In genomic region chr22:30392661-30393321, GRCh38 we compare ENCODE assay signal across 11 cellular contexts. TPM values are rescaled to one million over a fixed set of nuclear protein-coding genes. Genes with fewer than 3 reads are reported as not detected.
DNase-seq lines count a peak whose midpoint lies in the region; ATAC-seq and TF ChIP-seq lines count a peak whose summit lies in the region.
"Had no signal": no experiment of that assay in that cellular context is flagged by ENCODE, and none has a peak within 500 bp of the region (broad histone marks: within the 10 kb centered on the region; RNA-seq: fewer than 3 reads in every experiment).

No MANE protein-coding gene starts in this region.

- BruUV-seq in Caco-2 (replicated peaks; lab: Mats Ljungman, UMichigan), result no TSS peak

- CTCF ChIA-PET in Caco-2 (lab: Charles Lee), result interaction anchor here (0.8 to 1.0 kb wide), 2 partner anchors 18 to 38 kb away, joined by 3 read pairs; no protein-coding TSS in a partner anchor

- ATAC-seq in HG03432 (IDR thresholded peaks at IDR 0.05; ENCODE audit: unreplicated experiment), result no peak
- ATAC-seq: stimulated activated effector memory CD8-positive, alpha-beta T cell treated with anti-CD3 and anti-CD28 coated beads, Interleukin-12 subunit alpha, Interleukin-12 subunit beta, amount 100 ng/mL, for 72 hours had no signal

- H3K4me1 Mint-ChIP-seq in activated T-helper 1 cell treated with anti-CD3 and anti-CD28 coated beads, Interleukin-12 subunit alpha, Interleukin-12 subunit beta, Interleukin-2, Interleukin-4 antibody, amounts not matched to agents 30 ng/mL and 10 ng/mL and 1 ng/mL, durations not matched to agents 14 hours and 24 hours and 36 hours (ENCODE audit: low read depth), result peaks cover 47% of the 10 kb centered on the region
- H3K4me1 Mint-ChIP-seq in nephron (peaks cover 37% of the 10 kb centered on the region), Caco-2 (ENCODE audit: low read depth, unreplicated experiment) (peaks cover 2% of the 10 kb centered on the region)

- H3K9me3 ChIP-seq in HUES48 (ENCODE audit: control insufficient read depth, insufficient read depth, low read length), result no peaks in the 10 kb centered on the region; the same call in 1 of the 2 replicates
- no peaks in the 10 kb centered on the region for H3K9me3 ChIP-seq in Caco-2

- POLR2A ChIA-PET in Caco-2 (lab: Charles Lee), result no interaction called here

- peak; percentile 62 for DNase-seq in GM10266 (ENCODE audit: extremely low spot score)
- DNase-seq in activated T-helper 1 cell treated with anti-CD3 and anti-CD28 coated beads, Interleukin-12 subunit alpha, Interleukin-12 subunit beta, Interleukin-2, Interleukin-4 antibody, amounts not matched to agents 30 ng/mL and 10 ng/mL and 1 ng/mL, durations not matched to agents 14 hours and 24 hours and 36 hours (ENCODE audit: low spot score), result no peak
- DNase-seq in Caco-2, result no peak
- DNase-seq in HPDE6-E6E7 (ENCODE audit: extremely low spot score), result no peak
- DNase-seq: activated naive CD4-positive, alpha-beta T cell treated with anti-CD3 and anti-CD28 coated beads for 36 hours; NCI-H1694 had no signal

- peaks cover 22% of the 10 kb centered on the region for H3K27me3 ChIP-seq in HUES48 (ENCODE audit: control insufficient read depth, insufficient read depth, low read length)
- no peaks in the 10 kb centered on the region for H3K27me3 ChIP-seq in Caco-2 (replicated peaks; ENCODE audit: control insufficient read depth, insufficient read depth, low read length)

- peak overlapping the region; percentile 59 for H3K27ac ChIP-seq in HUES48 (ENCODE audit: low read depth, low read length)

- H3K36me3 ChIP-seq in HUES48 (ENCODE audit: control insufficient read depth, insufficient read depth, low read length) (no peaks in the 10 kb centered on the region), Caco-2 (ENCODE audit: control insufficient read depth, insufficient read depth, low read length) (no peaks in the 10 kb centered on the region)

- no peak overlapping the region for H3K4me3 ChIP-seq in HUES48 (ENCODE audit: low read depth, low read length)
- H3K4me3 ChIP-seq in Caco-2 (ENCODE audit: low read depth, low read length), result no peak overlapping the region

- TF ChIP-seq CTCF in GM10266 (IDR thresholded peaks at IDR 0.05; ENCODE audit: control insufficient read depth, insufficient read depth, low read depth, missing control alignments), result no peak
- TF ChIP-seq CTCF in nephron (IDR thresholded peaks at IDR 0.05; ENCODE audit: unreplicated experiment in 3 of 3), result no peak
- no peak for TF ChIP-seq CTCF in Caco-2 (IDR thresholded peaks at IDR 0.05; ENCODE audit: insufficient read depth in 1 of 2, low read depth in 1 of 2, low read length in 1 of 2, severe bottlenecking in 1 of 2, unreplicated experiment in 1 of 2)

- peaks cover 10% of the 10 kb centered on the region; the same call in 1 of the 2 replicates for H3K4me1 ChIP-seq in HUES48 (ENCODE audit: control insufficient read depth, insufficient read depth, low read length)
- H3K4me1 ChIP-seq in Caco-2, result 0 out of 2 replicates have a peak, but pooled peaks cover under 1% of the 10 kb centered on the region

- peaks cover under 1% of the 10 kb centered on the region for H3K36me3 Mint-ChIP-seq in activated T-helper 1 cell treated with anti-CD3 and anti-CD28 coated beads, Interleukin-12 subunit alpha, Interleukin-12 subunit beta, Interleukin-2, Interleukin-4 antibody, amounts not matched to agents 30 ng/mL and 10 ng/mL and 1 ng/mL, durations not matched to agents 14 hours and 24 hours and 36 hours (ENCODE audit: low read depth)
- H3K36me3 Mint-ChIP-seq in nephron (ENCODE audit: low read depth) (no peaks in the 10 kb centered on the region), Caco-2 (ENCODE audit: insufficient read depth, unreplicated experiment) (peaks cover 5% of the 10 kb centered on the region)

- no peaks in the 10 kb centered on the region for H3K27me3 Mint-ChIP-seq in activated T-helper 1 cell treated with anti-CD3 and anti-CD28 coated beads, Interleukin-12 subunit alpha, Interleukin-12 subunit beta, Interleukin-2, Interleukin-4 antibody, amounts not matched to agents 30 ng/mL and 10 ng/mL and 1 ng/mL, durations not matched to agents 14 hours and 24 hours and 36 hours (ENCODE audit: insufficient read depth)
- H3K27me3 Mint-ChIP-seq in nephron (ENCODE audit: low read depth), result no peaks in the 10 kb centered on the region
- H3K27me3 Mint-ChIP-seq in Caco-2 (ENCODE audit: insufficient read depth, unreplicated experiment), result no peaks in the 10 kb centered on the region

- H3K27ac Mint-ChIP-seq in activated T-helper 1 cell treated with anti-CD3 and anti-CD28 coated beads, Interleukin-12 subunit alpha, Interleukin-12 subunit beta, Interleukin-2, Interleukin-4 antibody, amounts not matched to agents 30 ng/mL and 10 ng/mL and 1 ng/mL, durations not matched to agents 14 hours and 24 hours and 36 hours, result peak overlapping the region; percentile 40
- H3K27ac Mint-ChIP-seq in nephron (peak overlapping the region; percentile 67 to 85 (median 74)), Caco-2 (ENCODE audit: unreplicated experiment) (no peak overlapping the region)
- H3K27ac Mint-ChIP-seq: activated naive CD4-positive, alpha-beta T cell treated with anti-CD3 and anti-CD28 coated beads for 36 hours; dendritic cell treated with granulocyte-macrophage colony-stimulating factor and Interleukin-4, amounts not matched to agents 40 ng/mL and 50 ng/mL, for 4 days; stimulated activated effector memory CD8-positive, alpha-beta T cell treated with anti-CD3 and anti-CD28 coated beads, Interleukin-12 subunit alpha, Interleukin-12 subunit beta, amount 100 ng/mL, for 72 hours had no signal

- H3K9ac ChIP-seq in HUES48 (ENCODE audit: low read depth, low read length), result no peak overlapping the region

- intact Hi-C loops in activated T-helper 1 cell treated with anti-CD3 and anti-CD28 coated beads, Interleukin-12 subunit alpha, Interleukin-12 subunit beta, Interleukin-2, Interleukin-4 antibody, amounts not matched to agents 30 ng/mL and 10 ng/mL and 1 ng/mL, durations not matched to agents 14 hours and 24 hours and 36 hours (cut with micrococcal nuclease), result loop anchor here (5.0 kb wide), 1 partner anchor 210 kb away; no protein-coding TSS in a partner anchor
- intact Hi-C loops in Caco-2 (cut with micrococcal nuclease; ENCODE audit: unreplicated experiment), result no loop called here

- no peak overlapping the region for H3K4me3 Mint-ChIP-seq in activated T-helper 1 cell treated with anti-CD3 and anti-CD28 coated beads, Interleukin-12 subunit alpha, Interleukin-12 subunit beta, Interleukin-2, Interleukin-4 antibody, amounts not matched to agents 30 ng/mL and 10 ng/mL and 1 ng/mL, durations not matched to agents 14 hours and 24 hours and 36 hours
- H3K4me3 Mint-ChIP-seq in nephron (no peak overlapping the region), Caco-2 (ENCODE audit: unreplicated experiment) (no peak overlapping the region)
- H3K4me3 Mint-ChIP-seq: activated naive CD4-positive, alpha-beta T cell treated with anti-CD3 and anti-CD28 coated beads for 36 hours; dendritic cell treated with granulocyte-macrophage colony-stimulating factor and Interleukin-4, amounts not matched to agents 40 ng/mL and 50 ng/mL, for 4 days; stimulated activated effector memory CD8-positive, alpha-beta T cell treated with anti-CD3 and anti-CD28 coated beads, Interleukin-12 subunit alpha, Interleukin-12 subunit beta, amount 100 ng/mL, for 72 hours had no signal

- no peaks in the 10 kb centered on the region for H3K9me3 Mint-ChIP-seq in activated T-helper 1 cell treated with anti-CD3 and anti-CD28 coated beads, Interleukin-12 subunit alpha, Interleukin-12 subunit beta, Interleukin-2, Interleukin-4 antibody, amounts not matched to agents 30 ng/mL and 10 ng/mL and 1 ng/mL, durations not matched to agents 14 hours and 24 hours and 36 hours
- H3K9me3 Mint-ChIP-seq in nephron, result no peaks in the 10 kb centered on the region
- H3K9me3 Mint-ChIP-seq in Caco-2 (ENCODE audit: unreplicated experiment), result no peaks in the 10 kb centered on the region
- H3K9me3 Mint-ChIP-seq: activated naive CD4-positive, alpha-beta T cell treated with anti-CD3 and anti-CD28 coated beads for 36 hours; dendritic cell treated with granulocyte-macrophage colony-stimulating factor and Interleukin-4, amounts not matched to agents 40 ng/mL and 50 ng/mL, for 4 days; stimulated activated effector memory CD8-positive, alpha-beta T cell treated with anti-CD3 and anti-CD28 coated beads, Interleukin-12 subunit alpha, Interleukin-12 subunit beta, amount 100 ng/mL, for 72 hours had no signal

RNA-seq across cellular contexts. Expression of gene SEC14L2, which starts 4.0 kb away (rescaled TPM):
- 25.6 and 27.0 TPM in 2 replicates for total RNA-seq in activated T-helper 1 cell treated with anti-CD3 and anti-CD28 coated beads, Interleukin-12 subunit alpha, Interleukin-12 subunit beta, Interleukin-2, Interleukin-4 antibody, amounts not matched to agents 30 ng/mL and 10 ng/mL and 1 ng/mL, durations not matched to agents 14 hours and 24 hours and 36 hours
- total RNA-seq in Caco-2 (2022), result 9.4 and 11.0 TPM in 2 replicates

RNA-seq across cellular contexts. Expression of gene RNF215, which starts 5.6 kb away (rescaled TPM):
- 10.3 and 13.2 TPM in 2 replicates for total RNA-seq in activated T-helper 1 cell treated with anti-CD3 and anti-CD28 coated beads, Interleukin-12 subunit alpha, Interleukin-12 subunit beta, Interleukin-2, Interleukin-4 antibody, amounts not matched to agents 30 ng/mL and 10 ng/mL and 1 ng/mL, durations not matched to agents 14 hours and 24 hours and 36 hours
- total RNA-seq in Caco-2 (2022), result 12.8 and 14.2 TPM in 2 replicates

RNA-seq across cellular contexts. Expression of gene MTFP1, which starts 32.8 kb away (rescaled TPM):
- total RNA-seq in activated T-helper 1 cell treated with anti-CD3 and anti-CD28 coated beads, Interleukin-12 subunit alpha, Interleukin-12 subunit beta, Interleukin-2, Interleukin-4 antibody, amounts not matched to agents 30 ng/mL and 10 ng/mL and 1 ng/mL, durations not matched to agents 14 hours and 24 hours and 36 hours, result 72.0 and 72.9 TPM in 2 replicates
- 20.6 and 23.0 TPM in 2 replicates for total RNA-seq in Caco-2 (2022)

RNA-seq across cellular contexts. Expression of gene CCDC157, which starts 36.0 kb away (rescaled TPM):
- 2.4 and 3.0 TPM in 2 replicates for total RNA-seq in activated T-helper 1 cell treated with anti-CD3 and anti-CD28 coated beads, Interleukin-12 subunit alpha, Interleukin-12 subunit beta, Interleukin-2, Interleukin-4 antibody, amounts not matched to agents 30 ng/mL and 10 ng/mL and 1 ng/mL, durations not matched to agents 14 hours and 24 hours and 36 hours
- 4.8 and 4.9 TPM in 2 replicates for total RNA-seq in Caco-2 (2022)

RNA-seq across cellular contexts. Expression of gene SF3A1, which starts 36.1 kb away (rescaled TPM):
- total RNA-seq in activated T-helper 1 cell treated with anti-CD3 and anti-CD28 coated beads, Interleukin-12 subunit alpha, Interleukin-12 subunit beta, Interleukin-2, Interleukin-4 antibody, amounts not matched to agents 30 ng/mL and 10 ng/mL and 1 ng/mL, durations not matched to agents 14 hours and 24 hours and 36 hours, result 308 and 310 TPM in 2 replicates
- total RNA-seq in Caco-2 (2022), result 182 and 188 TPM in 2 replicates
